In genomic region chr18:52902188-52902587, GRCh38 we compare ENCODE assay signal across 1 cellular context.
TF ChIP-seq lines count a peak whose summit lies in the region.

No MANE protein-coding gene starts in this region.

TF ChIP-seq in H1, 55 proteins besides CTCF, POLR2A, EP300 and RAD21:
- TF ChIP-seq POU5F1 (IDR thresholded peaks at IDR 0.05; ENCODE audit: low read depth, low read length) (no peak), SUZ12 (IDR thresholded peaks at IDR 0.05; ENCODE audit: low read length) (no peak), YY1 (IDR thresholded peaks at IDR 0.05; ENCODE audit: low read depth, low read length) (no peak)
